Comparison of ENCODE assay signal across 9 cellular contexts in genomic region chr10:17872191-17873091, GRCh38.
DNase-seq lines count a peak whose midpoint lies in the region; ATAC-seq, FAIRE-seq and TF ChIP-seq lines count a peak whose summit lies in the region.
"Had no signal": no experiment of that assay in that cellular context is flagged by ENCODE, and none has a peak within 500 bp of the region (broad histone marks: within the 10 kb centered on the region; RNA-seq: fewer than 3 reads in every experiment).

No MANE protein-coding gene starts in this region.

- H3K27me3 ChIP-seq in endodermal cell (ENCODE audit: control insufficient read depth, insufficient read depth, low read length, poor library complexity, severe bottlenecking) (no peaks in the 10 kb centered on the region), gastrocnemius medialis (no peaks in the 10 kb centered on the region)

- in situ Hi-C loops in gastrocnemius medialis (cut with MboI; ENCODE audit: low sequenced_read_pairs in 4 of 4), result loop anchor here in 3 of 4 donors (10.0 kb wide), 1 partner anchor 268 kb away; no protein-coding TSS in a partner anchor

- peaks cover 13% of the 10 kb centered on the region for H3K4me1 ChIP-seq in endodermal cell (ENCODE audit: control insufficient read depth, insufficient read depth, low read length)
- no peaks in the 10 kb centered on the region for H3K4me1 ChIP-seq in gastrocnemius medialis
- no peaks in the 10 kb centered on the region for H3K4me1 ChIP-seq in kidney (ENCODE audit: control insufficient read depth in 1 of 2, insufficient read depth in 1 of 2, low read depth in 1 of 2, low read length in 2 of 2)

- intact Hi-C loops in gastrocnemius medialis (cut with DNase I; ENCODE audit: low total_unique reads) (loop anchor here (1.0 kb wide), 2 partner anchors 135 to 265 kb away; no protein-coding TSS in a partner anchor), kidney (cut with DNase I) (no loop called here)

- no peak overlapping the region for H3K9ac ChIP-seq in endodermal cell (ENCODE audit: extremely low read depth, low read length, poor library complexity, severe bottlenecking)
- H3K9ac ChIP-seq in kidney (ENCODE audit: low read length in 2 of 2), result no peak overlapping the region

- no peaks in the 10 kb centered on the region for H3K9me3 Mint-ChIP-seq in endodermal cell

- WGBS in endodermal cell (ENCODE audit: insufficient coverage in 1 of 2, insufficient read length in 1 of 2), 2 experiments, result 55 to 67% methylated on average over 6 to 8 of the region's 8 CpGs

- H3K9me3 ChIP-seq in endodermal cell (ENCODE audit: control insufficient read depth, low read length) (no peaks in the 10 kb centered on the region), gastrocnemius medialis (no peaks in the 10 kb centered on the region), kidney (ENCODE audit: control insufficient read depth in 1 of 2, low read length in 2 of 2) (no peaks in the 10 kb centered on the region)

- no peak overlapping the region for H3K27ac ChIP-seq in endodermal cell (ENCODE audit: low read depth, low read length)
- H3K27ac ChIP-seq in gastrocnemius medialis, result no peak overlapping the region
- no peak overlapping the region for H3K27ac ChIP-seq in kidney (ENCODE audit: low read depth in 2 of 2, low read length in 2 of 2)

- TF ChIP-seq CTCF in endodermal cell (conservative IDR thresholded peaks at IDR 0.05), result peak; percentile 73
- peak in 4 of 5 experiments; percentile 30 to 49 (median 40) for TF ChIP-seq CTCF in gastrocnemius medialis (IDR thresholded peaks at IDR 0.05 in 4 of 5, conservative IDR thresholded peaks at IDR 0.05 in 1 of 5)
- no peak for TF ChIP-seq CTCF in kidney (IDR thresholded peaks at IDR 0.05; ENCODE audit: borderline replicate concordance, extremely low read depth, insufficient read depth)

- H3K4me3 ChIP-seq in endodermal cell (ENCODE audit: low read length) (peak overlapping the region; percentile 39), gastrocnemius medialis (no peak overlapping the region), kidney (ENCODE audit: low read length in 2 of 2) (no peak overlapping the region)

- ATAC-seq in gastrocnemius medialis (no peak), GM18858 (IDR thresholded peaks at IDR 0.05; ENCODE audit: unreplicated experiment) (no peak)

- no peaks in the 10 kb centered on the region for H3K27me3 Mint-ChIP-seq in endodermal cell (ENCODE audit: insufficient read depth)

- H3K27ac Mint-ChIP-seq in endodermal cell, result no peak overlapping the region

- no peak for TF ChIP-seq POLR2A in gastrocnemius medialis (IDR thresholded peaks at IDR 0.05)

- no peak overlapping the region for H3K4me3 Mint-ChIP-seq in endodermal cell
- H3K4me3 Mint-ChIP-seq: naive B cell had no signal

- H3K36me3 Mint-ChIP-seq in endodermal cell (ENCODE audit: low read depth), result no peaks in the 10 kb centered on the region
- H3K36me3 Mint-ChIP-seq: naive B cell had no signal

- H3K4me1 Mint-ChIP-seq in endodermal cell, result peaks cover 14% of the 10 kb centered on the region
- H3K4me1 Mint-ChIP-seq: naive B cell had no signal

- FAIRE-seq in kidney (lab: Jason Lieb, UNC), result no peak

- peak; percentile 20 for DNase-seq in NCI-H82 (lab: John Stamatoyannopoulos, UW)
- no peak for DNase-seq in NCI-H82 treated with DMSO at 0.1 percent for 48 hours (lab: John Stamatoyannopoulos, UW; ENCODE audit: unreplicated experiment)
- DNase-seq in NCI-H1694 treated with DMSO at 0.1 percent for 48 hours (lab: John Stamatoyannopoulos, UW), result peak; percentile 17
- peak; percentile 64 for DNase-seq in endodermal cell
- DNase-seq in gastrocnemius medialis, result no peak
- no peak for DNase-seq in kidney
- DNase-seq in stimulated activated CD4-positive, alpha-beta T cell treated with anti-CD3 and anti-CD28 coated beads, Interleukin-12 subunit alpha, Interleukin-12 subunit beta, amount 100 ng/mL, for 4 hours, result no peak
- DNase-seq: naive B cell had no signal

- no peaks in the 10 kb centered on the region for H3K36me3 ChIP-seq in endodermal cell (ENCODE audit: control insufficient read depth, insufficient read depth, low read length)
- no peaks in the 10 kb centered on the region for H3K36me3 ChIP-seq in gastrocnemius medialis
- H3K36me3 ChIP-seq in kidney (ENCODE audit: control insufficient read depth in 1 of 2, insufficient read depth in 2 of 2, low read length in 2 of 2), result no peaks in the 10 kb centered on the region

Comparison
In these comparisons a context has a peak if more than half of its experiments do, and no peak if none do; other contexts are left out.
1. DNase-seq: peak in NCI-H82 (single experiment), NCI-H1694 treated with DMSO at 0.1 percent for 48 hours (single experiment) and endodermal cell (single experiment); none in NCI-H82 treated with DMSO at 0.1 percent for 48 hours (single experiment), gastrocnemius medialis (0 of 2), kidney (single experiment) and stimulated activated CD4-positive, alpha-beta T cell treated with anti-CD3 and anti-CD28 coated beads, Interleukin-12 subunit alpha, Interleukin-12 subunit beta, amount 100 ng/mL, for 4 hours (single experiment).